In genomic region chr17:15247891-15248529, GRCh38 we compare ENCODE assay signal across 10 cellular contexts. TPM values are rescaled to one million over a fixed set of nuclear protein-coding genes. Genes with fewer than 3 reads are reported as not detected.
A peak's percentile ranks its signal among the peaks of the same experiment; 100 is the strongest.
DNase-seq lines count a peak whose midpoint lies in the region; ATAC-seq, FAIRE-seq and TF ChIP-seq lines count a peak whose summit lies in the region.
"Had no signal": no experiment of that assay in that cellular context is flagged by ENCODE, and none has a peak within 500 bp of the region (broad histone marks: within the 10 kb centered on the region; RNA-seq: fewer than 3 reads in every experiment).

No MANE protein-coding gene starts in this region.

- no peak overlapping the region for H3K18ac ChIP-seq in H1 (ENCODE audit: extremely low read depth, low read length)

- H4K8ac ChIP-seq in H1 (ENCODE audit: extremely low read depth, insufficient read depth, low read length): no peak overlapping the region

- H3K4me3 ChIP-seq in GM06990 (replicated peaks; ENCODE audit: low read depth, low read length) (no peak overlapping the region), OCI-LY3 (ENCODE audit: low read length) (no peak overlapping the region), H1 (ENCODE audit: extremely low read depth in 1 of 4, insufficient read depth in 2 of 4, low read depth in 3 of 4, low read length in 4 of 4) (no peak overlapping the region), neural progenitor cell (no peak overlapping the region)
- H3K4me3 ChIP-seq: body of pancreas had no signal

- H4K91ac ChIP-seq in H1 (replicated peaks; ENCODE audit: insufficient read length, low read length): no peak overlapping the region

- H3K79me1 ChIP-seq in H1 (ENCODE audit: low read depth, low read length): no peaks in the 10 kb centered on the region

- H3K4me1 ChIP-seq in OCI-LY3 (ENCODE audit: low read length) (no peaks in the 10 kb centered on the region), H1 (replicated peaks in 1 of 4; ENCODE audit: control insufficient read depth in 3 of 4, insufficient read depth in 4 of 4, low read length in 3 of 4) (no peaks in the 10 kb centered on the region), neural progenitor cell (no peaks in the 10 kb centered on the region)
- H3K4me1 ChIP-seq: body of pancreas had no signal

- no peak overlapping the region for H3K56ac ChIP-seq in H1 (replicated peaks; ENCODE audit: insufficient read length, low read depth, low read length)

- no peaks in the 10 kb centered on the region for H3K27me3 ChIP-seq in GM06990 (replicated peaks; ENCODE audit: control insufficient read depth, insufficient read depth, low read length)
- H3K27me3 ChIP-seq in OCI-LY3 (ENCODE audit: low read depth, low read length): no peaks in the 10 kb centered on the region
- no peaks in the 10 kb centered on the region; a peak in 1 of 7 replicates for H3K27me3 ChIP-seq in H1 (replicated peaks in 1 of 4; ENCODE audit: control insufficient read depth in 3 of 4, extremely low read depth in 1 of 4, insufficient read depth in 3 of 4, low read length in 3 of 4)
- H3K27me3 ChIP-seq in neural progenitor cell: no peaks in the 10 kb centered on the region
- H3K27me3 ChIP-seq: body of pancreas had no signal

- H3K23me2 ChIP-seq in H1 (ENCODE audit: low read depth, low read length): no peaks in the 10 kb centered on the region; the same call in 1 of the 2 replicates

- CTCF ChIA-PET in H1 (lab: Charles Lee; ENCODE audit: partially characterized antibody): interaction anchor here (0.6 to 4.8 kb wide), 35 partner anchors 10 to 675 kb away, joined by 3 to 43 read pairs (median 4); partner anchors contain the start of gene PMP22

- no peak overlapping the region for H3K27ac Mint-ChIP-seq in neural progenitor cell

- no peak overlapping the region for H3K4ac ChIP-seq in H1 (replicated peaks; ENCODE audit: insufficient read length, low read depth, low read length)

- TF ChIP-seq POLR2A in H1 (IDR thresholded peaks at IDR 0.05; ENCODE audit: control extremely low read depth in 1 of 2, low read depth in 2 of 2, low read length in 2 of 2): no peak

- POLR2A ChIA-PET in H1 (lab: Charles Lee; ENCODE audit: partially characterized antibody): interaction anchor here (0.9 to 1.2 kb wide), 2 partner anchors 10 to 15 kb away, joined by 3 read pairs; no protein-coding TSS in a partner anchor

- WGBS in H1 (ENCODE audit: extremely low coverage in 1 of 2, insufficient coverage in 1 of 2, insufficient read length in 1 of 2, insufficient replicate concordance in 2 of 2, low coverage in 1 of 2, low lambda C conversion rate in 2 of 2, missing lambda C conversion rate in 1 of 2), 2 experiments: 85% methylated on average over 8 of the region's 8 CpGs; no CpG with 5 or more reads in 1 of the 2 experiments

- H2BK120ac ChIP-seq in H1 (replicated peaks; ENCODE audit: low read depth, low read length): no peak overlapping the region

- DNase-seq in GM06990 (ENCODE audit: extremely low read depth, insufficient read length): no peak
- DNase-seq in H1 (ENCODE audit: low read depth in 1 of 2, low spot score in 2 of 2): no peak
- DNase-seq in neural progenitor cell (ENCODE audit: low spot score): peak; percentile 39
- no peak for DNase-seq in occipital lobe (lab: John Stamatoyannopoulos, UW)
- DNase-seq in activated effector memory CD4-positive, alpha-beta T cell treated with anti-CD3 and anti-CD28 coated beads, Interleukin-2, amount 50 U/mL, for 16 hours: no peak
- DNase-seq in NCI-H345 (lab: John Stamatoyannopoulos, UW): no peak
- DNase-seq: body of pancreas, NCI-H774 had no signal

- H3K27me3 Mint-ChIP-seq in neural progenitor cell (ENCODE audit: insufficient read depth, low read depth): peaks cover 4% of the 10 kb centered on the region

- H3K27ac ChIP-seq in OCI-LY3 (ENCODE audit: low read length) (no peak overlapping the region), H1 (ENCODE audit: low read depth, low read length) (no peak overlapping the region), neural progenitor cell (no peak overlapping the region)
- H3K27ac ChIP-seq: body of pancreas had no signal

- H3K79me2 ChIP-seq in OCI-LY3 (ENCODE audit: low read length) (no peaks in the 10 kb centered on the region), H1 (ENCODE audit: control insufficient read depth in 1 of 2, insufficient read depth in 2 of 2, low read length in 2 of 2) (no peaks in the 10 kb centered on the region), neural progenitor cell (ENCODE audit: low read depth) (no peaks in the 10 kb centered on the region)

- peak; percentile 60 for FAIRE-seq in H1 (lab: Jason Lieb, UNC)

- TF ChIP-seq CTCF in GM06990 (IDR thresholded peaks at IDR 0.05; ENCODE audit: insufficient read depth, low read length, poor library complexity, severe bottlenecking): peak; percentile 37
- TF ChIP-seq CTCF in OCI-LY3 (IDR thresholded peaks at IDR 0.05; ENCODE audit: low read depth, low read length): peak; percentile 35
- TF ChIP-seq CTCF in H1 (IDR thresholded peaks at IDR 0.05; ENCODE audit: control extremely low read depth in 1 of 3, insufficient read depth in 1 of 3, low read depth in 1 of 3, low read length in 3 of 3): peak; percentile 33 to 79 (median 56)
- TF ChIP-seq CTCF in neural progenitor cell (IDR thresholded peaks at IDR 0.05): peak; percentile 59

- no peak overlapping the region for H2BK15ac ChIP-seq in H1 (ENCODE audit: low read length)

- no peak overlapping the region for H3K4me2 ChIP-seq in OCI-LY3 (ENCODE audit: low read length)
- H3K4me2 ChIP-seq in H1 (ENCODE audit: insufficient read depth in 1 of 2, low read depth in 2 of 2, low read length in 2 of 2): no peak overlapping the region
- H3K4me2 ChIP-seq in neural progenitor cell: no peak overlapping the region

- H2AFZ ChIP-seq in OCI-LY3 (ENCODE audit: low read depth, low read length): no peak overlapping the region
- no peak overlapping the region; the same call in 1 of the 2 replicates for H2AFZ ChIP-seq in H1 (ENCODE audit: low read length)
- no peak overlapping the region for H2AFZ ChIP-seq in neural progenitor cell (replicated peaks)

- no peak for ATAC-seq in HG02870 (IDR thresholded peaks at IDR 0.05; ENCODE audit: unreplicated experiment)
- ATAC-seq: body of pancreas had no signal

- H3K9me3 Mint-ChIP-seq in neural progenitor cell: peaks cover 3% of the 10 kb centered on the region

- no peak overlapping the region for H2BK20ac ChIP-seq in H1 (ENCODE audit: low read length)

- 0 out of 2 replicates have a peak overlapping the region, but pooled peaks have one; percentile 20 for H2AK5ac ChIP-seq in H1 (ENCODE audit: low read depth, low read length)

- no peak overlapping the region for H3K4me3 Mint-ChIP-seq in neural progenitor cell

- no peak overlapping the region for H2BK5ac ChIP-seq in H1 (ENCODE audit: low read depth, low read length)

- no peak overlapping the region for H3K14ac ChIP-seq in H1 (ENCODE audit: insufficient read length)

- no peaks in the 10 kb centered on the region for H3F3A ChIP-seq in neural progenitor cell (ENCODE audit: low read depth)

- H3K36me3 Mint-ChIP-seq in neural progenitor cell: no peaks in the 10 kb centered on the region

- TF ChIP-seq RAD21 in H1 (IDR thresholded peaks at IDR 0.05 in 1 of 2, conservative IDR thresholded peaks at IDR 0.05 in 1 of 2; ENCODE audit: low read depth in 2 of 2, low read length in 2 of 2): peak; percentile 70 to 80

- no peak overlapping the region for H4K5ac ChIP-seq in H1 (ENCODE audit: insufficient read length, low read depth, low read length)

- H3K9ac ChIP-seq in OCI-LY3 (ENCODE audit: low read length) (no peak overlapping the region), H1 (replicated peaks in 1 of 4; ENCODE audit: extremely low read depth in 1 of 4, low read depth in 3 of 4, low read length in 3 of 4) (no peak overlapping the region), neural progenitor cell (no peak overlapping the region)

- H4K20me1 ChIP-seq in OCI-LY3 (ENCODE audit: insufficient read depth, low read length) (no peaks in the 10 kb centered on the region), H1 (replicated peaks in 1 of 2; ENCODE audit: control insufficient read depth in 1 of 2, insufficient read depth in 2 of 2, low read length in 2 of 2) (no peaks in the 10 kb centered on the region), neural progenitor cell (ENCODE audit: low read depth) (no peaks in the 10 kb centered on the region)

- no peaks in the 10 kb centered on the region for H3K36me3 ChIP-seq in GM06990 (ENCODE audit: control insufficient read depth, insufficient read depth, low read length)
- no peaks in the 10 kb centered on the region for H3K36me3 ChIP-seq in OCI-LY3 (replicated peaks; ENCODE audit: low read depth, low read length)
- H3K36me3 ChIP-seq in H1 (ENCODE audit: control insufficient read depth in 2 of 4, insufficient read depth in 4 of 4, low read length in 3 of 4): no peaks in the 10 kb centered on the region
- no peaks in the 10 kb centered on the region for H3K36me3 ChIP-seq in neural progenitor cell

- H3K9me3 ChIP-seq in OCI-LY3 (ENCODE audit: insufficient read depth, low read length): no peaks in the 10 kb centered on the region
- no peaks in the 10 kb centered on the region for H3K9me3 ChIP-seq in H1 (ENCODE audit: insufficient read depth in 2 of 2, low read depth in 1 of 2, low read length in 1 of 2)
- H3K9me3 ChIP-seq in neural progenitor cell (ENCODE audit: low read depth): peaks cover 3% of the 10 kb centered on the region
- H3K9me3 ChIP-seq: body of pancreas had no signal

- TF ChIP-seq EP300 in H1 (IDR thresholded peaks at IDR 0.05; ENCODE audit: borderline replicate concordance in 1 of 2, low read depth in 2 of 2, low read length in 2 of 2): no peak

- H3K23ac ChIP-seq in H1 (ENCODE audit: insufficient read length): no peak overlapping the region

- H2BK12ac ChIP-seq in H1 (ENCODE audit: low read depth, low read length): no peak overlapping the region

- peaks cover 4% of the 10 kb centered on the region for H3K4me1 Mint-ChIP-seq in neural progenitor cell

TF ChIP-seq in H1, 55 proteins besides CTCF, POLR2A, EP300 and RAD21 (continues in another document):
- TF ChIP-seq, protein P1, sequence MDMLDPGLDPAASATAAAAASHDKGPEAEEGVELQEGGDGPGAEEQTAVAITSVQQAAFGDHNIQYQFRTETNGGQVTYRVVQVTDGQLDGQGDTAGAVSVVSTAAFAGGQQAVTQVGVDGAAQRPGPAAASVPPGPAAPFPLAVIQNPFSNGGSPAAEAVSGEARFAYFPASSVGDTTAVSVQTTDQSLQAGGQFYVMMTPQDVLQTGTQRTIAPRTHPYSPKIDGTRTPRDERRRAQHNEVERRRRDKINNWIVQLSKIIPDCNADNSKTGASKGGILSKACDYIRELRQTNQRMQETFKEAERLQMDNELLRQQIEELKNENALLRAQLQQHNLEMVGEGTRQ (IDR thresholded peaks at IDR 0.05; ENCODE audit: low read length): no peak

RNA-seq across cellular contexts. Expression of gene PMP22, which starts 17.1 kb away (rescaled TPM):
- 0.84 and 0.86 TPM in 2 replicates for total RNA-seq in H1 (2021; fragmentation: NEBNext Ultra II Directional; extraction: Animal tissue kit (Norgen Biotek cat#: 25700))
- polyA plus RNA-seq in H1 (2011; rRNA removed): 4.6 and 4.9 TPM in 2 replicates
- 2.8 TPM for polyA plus RNA-seq in H1 (2011; cell fraction: cytosol; rRNA removed)
- polyA plus RNA-seq in H1 (2011; cell fraction: nucleus; rRNA removed): 4.6 TPM
- 2.2 to 3.2 TPM (median 2.8 TPM) in 4 replicates for polyA plus RNA-seq in H1 (2012, experiment 1 of 2)
- 1.4 TPM for polyA plus RNA-seq in H1 (2012, experiment 2 of 2)
- polyA plus RNA-seq in H1 (2013, experiment 1 of 2): 2.4 TPM
- 2.6 TPM for polyA plus RNA-seq in H1 (2013, experiment 2 of 2)
- polyA minus RNA-seq in H1 (2011; rRNA and poly(A)+ RNA removed): 8.4 and 11.0 TPM in 2 replicates
- polyA minus RNA-seq in H1 (2011; cell fraction: cytosol; rRNA and poly(A)+ RNA removed): 1.5 TPM
- 3.1 TPM for polyA minus RNA-seq in H1 (2011; cell fraction: nucleus; rRNA and poly(A)+ RNA removed)
- total RNA-seq in neural progenitor cell (ENCODE audit: low replicate concordance): 4.3 and 6.5 TPM in 2 replicates
- 12.0 TPM for total RNA-seq in occipital lobe
